8 cellular contexts compared by ENCODE assay signal in the genomic region with DNA sequence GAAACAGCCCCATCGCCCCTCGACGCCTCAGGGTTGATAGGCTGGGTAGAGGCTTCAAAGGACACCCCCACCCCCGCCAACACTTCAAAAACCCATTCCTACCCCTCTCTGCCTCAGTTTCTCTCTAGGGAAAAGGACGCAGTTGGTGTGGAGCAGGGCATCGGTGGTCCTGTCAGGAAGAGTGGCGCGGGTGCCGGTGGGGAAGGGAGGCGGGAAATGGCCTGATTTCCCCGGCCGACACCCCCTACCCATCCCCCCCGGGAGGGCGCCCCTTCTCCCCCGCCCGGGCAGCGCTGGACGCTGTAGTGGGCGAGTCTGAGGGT. TPM values are rescaled to one million over a fixed set of nuclear protein-coding genes. Genes with fewer than 3 reads are reported as not detected.
DNase-seq lines count a peak whose midpoint lies in the region; ATAC-seq and TF ChIP-seq lines count a peak whose summit lies in the region.

No MANE protein-coding gene starts in this region.

- ATAC-seq in GM19455 (IDR thresholded peaks at IDR 0.05; ENCODE audit: unreplicated experiment) (peak; percentile 20), GM19324 (IDR thresholded peaks at IDR 0.05; ENCODE audit: low FRiP score, unreplicated experiment) (no peak)

- H3K4me1 ChIP-seq in KMS-11 (ENCODE audit: low read depth, poor library complexity, severe bottlenecking) (peaks cover 9% of the 10 kb centered on the region), ectodermal cell (ENCODE audit: control insufficient read depth, insufficient read depth, low read length) (peaks cover 9% of the 10 kb centered on the region), neutrophil (ENCODE audit: control insufficient read depth in 1 of 2, insufficient read depth in 1 of 2, low read depth in 1 of 2, low read length in 1 of 2) (peaks cover 14 to 18% of the 10 kb centered on the region in 2 experiments)

- H3K27me3 ChIP-seq in KMS-11 (ENCODE audit: insufficient read depth, low read depth) (no peaks in the 10 kb centered on the region), ectodermal cell (ENCODE audit: control insufficient read depth, insufficient read depth, low read length, poor library complexity, severe bottlenecking) (peaks cover 3% of the 10 kb centered on the region), neutrophil (peaks cover 60% of the 10 kb centered on the region)

- no peak overlapping the region for H3K4me3 ChIP-seq in KMS-11 (IDR thresholded peaks at IDR 0.05; ENCODE audit: insufficient read depth, low read depth, low read length)
- H3K4me3 ChIP-seq in ectodermal cell (ENCODE audit: insufficient read depth, low read depth, low read length) = peak overlapping the region; percentile 78
- peak overlapping the region; percentile 71 to 93 for H3K4me3 ChIP-seq in neutrophil (ENCODE audit: low read depth in 1 of 2, low read length in 1 of 2)

- H3K9me3 ChIP-seq in ectodermal cell (ENCODE audit: control insufficient read depth, low read length) (no peaks in the 10 kb centered on the region), neutrophil (no peaks in the 10 kb centered on the region)

- peak overlapping the region; percentile 85 for H3K9ac ChIP-seq in KMS-11

- TF ChIP-seq CTCF in KMS-11 (conservative IDR thresholded peaks at IDR 0.05; ENCODE audit: low read depth, low read length) = no peak
- TF ChIP-seq CTCF in neutrophil (IDR thresholded peaks at IDR 0.05) = no peak

- no peaks in the 10 kb centered on the region for H3K79me2 ChIP-seq in KMS-11 (ENCODE audit: insufficient read depth, low read depth)

- H2AFZ ChIP-seq in KMS-11 (ENCODE audit: low read depth) = peak overlapping the region; percentile 90

- H4K20me1 ChIP-seq in KMS-11 (ENCODE audit: insufficient read depth) = no peaks in the 10 kb centered on the region

- WGBS in ectodermal cell, 2 experiments = 0% methylated on average over 17 to 19 of the region's 19 CpGs

- H3K36me3 ChIP-seq in KMS-11 (ENCODE audit: insufficient read depth) (no peaks in the 10 kb centered on the region), ectodermal cell (ENCODE audit: control insufficient read depth, insufficient read depth, low read length) (no peaks in the 10 kb centered on the region), neutrophil (no peaks in the 10 kb centered on the region)

- DNase-seq in HPDE6-E6E7 (ENCODE audit: extremely low spot score) = no peak
- no peak for DNase-seq in stimulated activated CD4-positive, alpha-beta T cell treated with anti-CD3 and anti-CD28 coated beads, Interleukin-4, amount 100 ng/mL, for 1 hour
- DNase-seq in NCI-H510A (lab: John Stamatoyannopoulos, UW) = no peak

- peak overlapping the region; percentile 70; the same call in 1 of the 2 replicates for H3K4me2 ChIP-seq in KMS-11

- H3K27ac ChIP-seq in KMS-11 = no peak overlapping the region
- peak overlapping the region; percentile 77 for H3K27ac ChIP-seq in ectodermal cell (ENCODE audit: insufficient read depth, low read depth, low read length, poor library complexity, severe bottlenecking)
- no peak overlapping the region for H3K27ac ChIP-seq in neutrophil

RNA-seq across cellular contexts. Expression of a gene that starts 0.4 kb away (rescaled TPM):
- polyA plus RNA-seq in ectodermal cell (2013, experiment 1 of 4) = 37.0 TPM
- 44.2 TPM for polyA plus RNA-seq in ectodermal cell (2013, experiment 2 of 4)
- 32.4 TPM for polyA plus RNA-seq in ectodermal cell (2013, experiment 3 of 4)
- 33.0 TPM for polyA plus RNA-seq in ectodermal cell (2013, experiment 4 of 4)

RNA-seq across cellular contexts. Expression of a gene that starts 21.9 kb away (rescaled TPM):
- polyA plus RNA-seq in ectodermal cell (2013, experiment 1 of 4) = 79.2 TPM
- polyA plus RNA-seq in ectodermal cell (2013, experiment 2 of 4) = 77.5 TPM
- polyA plus RNA-seq in ectodermal cell (2013, experiment 3 of 4) = 64.5 TPM
- 74.6 TPM for polyA plus RNA-seq in ectodermal cell (2013, experiment 4 of 4)

RNA-seq across cellular contexts. Expression of a gene that starts 33.3 kb away (rescaled TPM):
- 2.6 TPM for polyA plus RNA-seq in ectodermal cell (2013, experiment 1 of 4)
- polyA plus RNA-seq in ectodermal cell (2013, experiment 2 of 4) = 4.1 TPM
- polyA plus RNA-seq in ectodermal cell (2013, experiment 3 of 4) = 2.5 TPM
- 3.3 TPM for polyA plus RNA-seq in ectodermal cell (2013, experiment 4 of 4)

RNA-seq across cellular contexts. Expression of a gene that starts 49.9 kb away (rescaled TPM):
- polyA plus RNA-seq in ectodermal cell (2013, experiment 1 of 4) = 54.6 TPM
- 50.3 TPM for polyA plus RNA-seq in ectodermal cell (2013, experiment 2 of 4)
- polyA plus RNA-seq in ectodermal cell (2013, experiment 3 of 4) = 42.8 TPM
- 44.4 TPM for polyA plus RNA-seq in ectodermal cell (2013, experiment 4 of 4)

RNA-seq across cellular contexts. Expression of a gene that starts 56.7 kb away (rescaled TPM):
- 38.8 TPM for polyA plus RNA-seq in ectodermal cell (2013, experiment 1 of 4)
- polyA plus RNA-seq in ectodermal cell (2013, experiment 2 of 4) = 35.9 TPM
- polyA plus RNA-seq in ectodermal cell (2013, experiment 3 of 4) = 36.1 TPM
- polyA plus RNA-seq in ectodermal cell (2013, experiment 4 of 4) = 38.7 TPM
